8 cellular contexts compared by ENCODE assay signal in the genomic region with DNA sequence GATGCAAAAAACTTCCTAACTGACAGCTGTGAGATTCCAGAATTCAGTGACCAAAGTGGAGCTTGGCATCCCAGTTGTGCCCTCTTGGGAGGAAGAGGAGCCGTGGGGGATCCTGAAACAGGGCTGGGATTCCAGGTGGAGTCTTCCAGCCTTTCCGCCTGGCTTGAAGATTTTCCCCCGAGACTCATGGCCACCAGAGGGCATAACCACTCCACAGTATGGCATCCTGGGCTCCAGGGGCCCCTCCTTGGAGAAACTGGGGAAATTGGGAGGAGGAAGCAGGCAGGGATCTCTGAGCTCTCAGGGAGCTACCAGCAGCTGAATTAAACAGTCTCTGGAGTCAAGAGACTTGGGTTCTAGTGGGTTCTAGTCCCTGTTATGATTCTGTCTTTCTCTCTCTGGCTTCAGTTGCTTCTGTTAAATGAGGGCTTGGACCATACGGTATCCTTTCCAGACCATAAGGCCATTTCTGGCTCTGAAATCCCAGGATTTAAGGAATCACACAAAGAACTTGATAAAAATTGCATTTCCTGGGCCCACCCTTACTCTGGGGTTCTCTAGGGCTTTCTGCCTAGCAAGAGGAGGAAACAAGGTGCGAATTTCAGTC. TPM values are rescaled to one million over a fixed set of nuclear protein-coding genes. Genes with fewer than 3 reads are reported as not detected.
DNase-seq lines count a peak whose midpoint lies in the region; ATAC-seq and TF ChIP-seq lines count a peak whose summit lies in the region.

No MANE protein-coding gene starts in this region.

- H2AK5ac ChIP-seq in mesenchymal stem cell (ENCODE audit: low read length, severe bottlenecking), result no peak overlapping the region

- no peak overlapping the region for H4K91ac ChIP-seq in mesenchymal stem cell (ENCODE audit: low read length)

- peaks cover 3 to 8% of the 10 kb centered on the region in 2 experiments for H3K27me3 ChIP-seq in mesenchymal stem cell (ENCODE audit: control insufficient read depth in 1 of 2, insufficient read depth in 1 of 2, low read length in 2 of 2)

- DNase-seq in A172 (ENCODE audit: low spot score) (peak; percentile 58), GM12865 (ENCODE audit: low read depth) (no peak), NCI-H524 treated with DMSO at 0.1 percent for 48 hours (lab: John Stamatoyannopoulos, UW) (peak; percentile 16), mesenchymal stem cell (peak; percentile 76)
- DNase-seq in effector CD8-positive, alpha-beta T cell (lab: John Stamatoyannopoulos, UW), result no peak

- no peak overlapping the region for H3K4ac ChIP-seq in mesenchymal stem cell (ENCODE audit: low read depth in 1 of 2, low read length in 2 of 2)

- H3K4me3 ChIP-seq in GM12865 (ENCODE audit: low read depth, low read length), result no peak overlapping the region
- H3K4me3 ChIP-seq in mesenchymal stem cell (ENCODE audit: insufficient read depth in 1 of 2, low read depth in 1 of 2, low read length in 2 of 2), result no peak overlapping the region

- H3K4me1 ChIP-seq in mesenchymal stem cell (ENCODE audit: control insufficient read depth, insufficient read depth, low read depth, low read length), result peaks cover 22% of the 10 kb centered on the region

- H3K23ac ChIP-seq in mesenchymal stem cell (ENCODE audit: low read length in 2 of 2), result peak overlapping the region in 1 of 2 experiments; percentile 5

- H3K9ac ChIP-seq in mesenchymal stem cell (ENCODE audit: low read length), result no peak overlapping the region

- H2BK12ac ChIP-seq in mesenchymal stem cell (ENCODE audit: low read length in 2 of 2), result no peak overlapping the region

- peaks cover 3 to 21% of the 10 kb centered on the region in 2 experiments for H3K36me3 ChIP-seq in mesenchymal stem cell (ENCODE audit: control insufficient read depth in 1 of 2, insufficient read depth in 2 of 2, low read depth in 1 of 2, low read length in 2 of 2)

- H2AFZ ChIP-seq in mesenchymal stem cell (ENCODE audit: low read depth, low read length), result no peak overlapping the region

- no peak overlapping the region for H2BK120ac ChIP-seq in mesenchymal stem cell (ENCODE audit: low read depth, low read length)

- WGBS in mesenchymal stem cell, result 93% methylated on average over 3 of the region's 5 CpGs

- no peak overlapping the region for H2BK15ac ChIP-seq in mesenchymal stem cell (ENCODE audit: low read depth, poor library complexity, severe bottlenecking)

- H3K4me2 ChIP-seq in mesenchymal stem cell (ENCODE audit: low read length, poor library complexity, severe bottlenecking), result no peak overlapping the region

- ATAC-seq in GM21717 (IDR thresholded peaks at IDR 0.05; ENCODE audit: unreplicated experiment) (no peak), HG03521 (IDR thresholded peaks at IDR 0.05; ENCODE audit: unreplicated experiment) (no peak)

- peaks cover 10% of the 10 kb centered on the region for H3K79me1 ChIP-seq in mesenchymal stem cell (replicated peaks; ENCODE audit: low read length, poor library complexity, severe bottlenecking)

- H3K27ac ChIP-seq in cingulate gyrus (ENCODE audit: low read depth, low read length) (peak overlapping the region; percentile 1), mesenchymal stem cell (ENCODE audit: low read length, poor library complexity, severe bottlenecking) (no peak overlapping the region)

- H3K18ac ChIP-seq in mesenchymal stem cell (ENCODE audit: low read depth in 1 of 2, low read length in 2 of 2), result no peak overlapping the region

- no peaks in the 10 kb centered on the region for H3K9me3 ChIP-seq in mesenchymal stem cell (ENCODE audit: control insufficient read depth, low read length)

- H2BK5ac ChIP-seq in mesenchymal stem cell (ENCODE audit: low read depth, low read length, poor library complexity, severe bottlenecking), result no peak overlapping the region

- H4K8ac ChIP-seq in mesenchymal stem cell (ENCODE audit: low read length), result no peak overlapping the region

- TF ChIP-seq CTCF in GM12865 (IDR thresholded peaks at IDR 0.05; ENCODE audit: insufficient read depth, low read depth, low read length, missing control alignments), result peak; percentile 50

- no peak overlapping the region for H3K14ac ChIP-seq in mesenchymal stem cell (ENCODE audit: low read length in 2 of 2)

RNA-seq across cellular contexts. Expression of a gene that starts 2.6 kb away (rescaled TPM):
- total RNA-seq in A172 (2014; rRNA removed; shearing (Covaris generic)), result 2.3 and 3.3 TPM in 2 replicates
- 17.3 TPM for polyA plus RNA-seq in mesenchymal stem cell (2013, experiment 1 of 2)
- polyA plus RNA-seq in mesenchymal stem cell (2013, experiment 2 of 2), result 17.8 TPM

RNA-seq across cellular contexts. Expression of a gene that starts 47.1 kb away (rescaled TPM):
- 1.5 and 3.3 TPM in 2 replicates for total RNA-seq in A172 (2014; rRNA removed; shearing (Covaris generic))
- polyA plus RNA-seq in mesenchymal stem cell (2013, experiment 1 of 2), result 59.6 TPM
- polyA plus RNA-seq in mesenchymal stem cell (2013, experiment 2 of 2), result 43.8 TPM

RNA-seq across cellular contexts. Expression of a gene that starts 52.6 kb away (rescaled TPM):
- 3.8 and 6.9 TPM in 2 replicates for total RNA-seq in A172 (2014; rRNA removed; shearing (Covaris generic))
- 13.6 TPM for polyA plus RNA-seq in mesenchymal stem cell (2013, experiment 1 of 2)
- polyA plus RNA-seq in mesenchymal stem cell (2013, experiment 2 of 2), result 13.2 TPM

Comparison
In these comparisons a context has a peak if more than half of its experiments do, and no peak if none do; other contexts are left out.
1. DNase-seq: peak in A172 (single experiment), NCI-H524 treated with DMSO at 0.1 percent for 48 hours (single experiment) and mesenchymal stem cell (single experiment); none in GM12865 (single experiment) and effector CD8-positive, alpha-beta T cell (single experiment).